In the genomic region with DNA sequence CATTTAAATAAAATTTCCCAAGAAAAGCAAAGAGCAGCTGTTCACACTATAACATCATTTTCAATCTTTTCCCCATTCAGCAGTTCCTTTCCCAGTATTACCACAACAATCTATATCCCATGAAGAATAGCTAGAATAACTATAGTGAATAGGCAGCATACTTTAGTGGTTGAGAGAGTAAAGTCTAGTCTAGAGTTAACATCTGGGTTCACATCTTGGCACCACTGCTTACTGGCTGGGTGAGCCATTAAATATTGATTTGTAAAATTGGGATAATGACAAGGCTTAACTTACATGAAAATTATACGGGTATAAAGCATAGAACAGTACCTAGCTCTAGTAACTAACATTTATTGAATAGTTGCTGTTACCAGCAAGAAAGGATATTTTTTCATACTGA, we compare ENCODE assay signal across 2 cellular contexts.
TF ChIP-seq lines count a peak whose summit lies in the region.

No MANE protein-coding gene starts in this region.

TF ChIP-seq in liver, 16 proteins besides CTCF, POLR2A, EP300 and RAD21:
- no peak for TF ChIP-seq FOXA1 (IDR thresholded peaks at IDR 0.05)
- TF ChIP-seq JUND (IDR thresholded peaks at IDR 0.05): no peak
- peak; percentile 77 to 84 for TF ChIP-seq HNF4A (conservative IDR thresholded peaks at IDR 0.05)
- no peak for TF ChIP-seq NR2F2 (IDR thresholded peaks at IDR 0.05)
- peak; percentile 31 for TF ChIP-seq HNF4G (IDR thresholded peaks at IDR 0.05)
- TF ChIP-seq EGR1 (IDR thresholded peaks at IDR 0.05; ENCODE audit: low read depth in 2 of 2): no peak
- no peak for TF ChIP-seq FOXA2 (IDR thresholded peaks at IDR 0.05)
- TF ChIP-seq TAF1 (conservative IDR thresholded peaks at IDR 0.05): no peak
- TF ChIP-seq, protein P1, sequence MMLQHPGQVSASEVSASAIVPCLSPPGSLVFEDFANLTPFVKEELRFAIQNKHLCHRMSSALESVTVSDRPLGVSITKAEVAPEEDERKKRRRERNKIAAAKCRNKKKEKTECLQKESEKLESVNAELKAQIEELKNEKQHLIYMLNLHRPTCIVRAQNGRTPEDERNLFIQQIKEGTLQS (IDR thresholded peaks at IDR 0.05): no peak
- TF ChIP-seq SP1 (IDR thresholded peaks at IDR 0.05): peak; percentile 14
- peak; percentile 43 to 49 for TF ChIP-seq RXRA (IDR thresholded peaks at IDR 0.05)
- TF ChIP-seq, protein P2, sequence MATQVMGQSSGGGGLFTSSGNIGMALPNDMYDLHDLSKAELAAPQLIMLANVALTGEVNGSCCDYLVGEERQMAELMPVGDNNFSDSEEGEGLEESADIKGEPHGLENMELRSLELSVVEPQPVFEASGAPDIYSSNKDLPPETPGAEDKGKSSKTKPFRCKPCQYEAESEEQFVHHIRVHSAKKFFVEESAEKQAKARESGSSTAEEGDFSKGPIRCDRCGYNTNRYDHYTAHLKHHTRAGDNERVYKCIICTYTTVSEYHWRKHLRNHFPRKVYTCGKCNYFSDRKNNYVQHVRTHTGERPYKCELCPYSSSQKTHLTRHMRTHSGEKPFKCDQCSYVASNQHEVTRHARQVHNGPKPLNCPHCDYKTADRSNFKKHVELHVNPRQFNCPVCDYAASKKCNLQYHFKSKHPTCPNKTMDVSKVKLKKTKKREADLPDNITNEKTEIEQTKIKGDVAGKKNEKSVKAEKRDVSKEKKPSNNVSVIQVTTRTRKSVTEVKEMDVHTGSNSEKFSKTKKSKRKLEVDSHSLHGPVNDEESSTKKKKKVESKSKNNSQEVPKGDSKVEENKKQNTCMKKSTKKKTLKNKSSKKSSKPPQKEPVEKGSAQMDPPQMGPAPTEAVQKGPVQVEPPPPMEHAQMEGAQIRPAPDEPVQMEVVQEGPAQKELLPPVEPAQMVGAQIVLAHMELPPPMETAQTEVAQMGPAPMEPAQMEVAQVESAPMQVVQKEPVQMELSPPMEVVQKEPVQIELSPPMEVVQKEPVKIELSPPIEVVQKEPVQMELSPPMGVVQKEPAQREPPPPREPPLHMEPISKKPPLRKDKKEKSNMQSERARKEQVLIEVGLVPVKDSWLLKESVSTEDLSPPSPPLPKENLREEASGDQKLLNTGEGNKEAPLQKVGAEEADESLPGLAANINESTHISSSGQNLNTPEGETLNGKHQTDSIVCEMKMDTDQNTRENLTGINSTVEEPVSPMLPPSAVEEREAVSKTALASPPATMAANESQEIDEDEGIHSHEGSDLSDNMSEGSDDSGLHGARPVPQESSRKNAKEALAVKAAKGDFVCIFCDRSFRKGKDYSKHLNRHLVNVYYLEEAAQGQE (IDR thresholded peaks at IDR 0.05): no peak
- TF ChIP-seq, protein P3, sequence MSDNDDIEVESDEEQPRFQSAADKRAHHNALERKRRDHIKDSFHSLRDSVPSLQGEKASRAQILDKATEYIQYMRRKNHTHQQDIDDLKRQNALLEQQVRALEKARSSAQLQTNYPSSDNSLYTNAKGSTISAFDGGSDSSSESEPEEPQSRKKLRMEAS (IDR thresholded peaks at IDR 0.05): peak; percentile 15
- TF ChIP-seq, protein P4, sequence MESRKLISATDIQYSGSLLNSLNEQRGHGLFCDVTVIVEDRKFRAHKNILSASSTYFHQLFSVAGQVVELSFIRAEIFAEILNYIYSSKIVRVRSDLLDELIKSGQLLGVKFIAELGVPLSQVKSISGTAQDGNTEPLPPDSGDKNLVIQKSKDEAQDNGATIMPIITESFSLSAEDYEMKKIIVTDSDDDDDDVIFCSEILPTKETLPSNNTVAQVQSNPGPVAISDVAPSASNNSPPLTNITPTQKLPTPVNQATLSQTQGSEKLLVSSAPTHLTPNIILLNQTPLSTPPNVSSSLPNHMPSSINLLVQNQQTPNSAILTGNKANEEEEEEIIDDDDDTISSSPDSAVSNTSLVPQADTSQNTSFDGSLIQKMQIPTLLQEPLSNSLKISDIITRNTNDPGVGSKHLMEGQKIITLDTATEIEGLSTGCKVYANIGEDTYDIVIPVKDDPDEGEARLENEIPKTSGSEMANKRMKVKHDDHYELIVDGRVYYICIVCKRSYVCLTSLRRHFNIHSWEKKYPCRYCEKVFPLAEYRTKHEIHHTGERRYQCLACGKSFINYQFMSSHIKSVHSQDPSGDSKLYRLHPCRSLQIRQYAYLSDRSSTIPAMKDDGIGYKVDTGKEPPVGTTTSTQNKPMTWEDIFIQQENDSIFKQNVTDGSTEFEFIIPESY (IDR thresholded peaks at IDR 0.05): no peak
- no peak for TF ChIP-seq YY1 (IDR thresholded peaks at IDR 0.05)

TF ChIP-seq in HepG2, 621 proteins besides CTCF, POLR2A, EP300 and RAD21:
- TF ChIP-seq CBX1 (IDR thresholded peaks at IDR 0.05; ENCODE audit: low read depth): no peak
- no peak for TF ChIP-seq CENPT (CRISPR knock-in tag; IDR thresholded peaks at IDR 0.05; ENCODE audit: low read depth)
- TF ChIP-seq, protein P5, sequence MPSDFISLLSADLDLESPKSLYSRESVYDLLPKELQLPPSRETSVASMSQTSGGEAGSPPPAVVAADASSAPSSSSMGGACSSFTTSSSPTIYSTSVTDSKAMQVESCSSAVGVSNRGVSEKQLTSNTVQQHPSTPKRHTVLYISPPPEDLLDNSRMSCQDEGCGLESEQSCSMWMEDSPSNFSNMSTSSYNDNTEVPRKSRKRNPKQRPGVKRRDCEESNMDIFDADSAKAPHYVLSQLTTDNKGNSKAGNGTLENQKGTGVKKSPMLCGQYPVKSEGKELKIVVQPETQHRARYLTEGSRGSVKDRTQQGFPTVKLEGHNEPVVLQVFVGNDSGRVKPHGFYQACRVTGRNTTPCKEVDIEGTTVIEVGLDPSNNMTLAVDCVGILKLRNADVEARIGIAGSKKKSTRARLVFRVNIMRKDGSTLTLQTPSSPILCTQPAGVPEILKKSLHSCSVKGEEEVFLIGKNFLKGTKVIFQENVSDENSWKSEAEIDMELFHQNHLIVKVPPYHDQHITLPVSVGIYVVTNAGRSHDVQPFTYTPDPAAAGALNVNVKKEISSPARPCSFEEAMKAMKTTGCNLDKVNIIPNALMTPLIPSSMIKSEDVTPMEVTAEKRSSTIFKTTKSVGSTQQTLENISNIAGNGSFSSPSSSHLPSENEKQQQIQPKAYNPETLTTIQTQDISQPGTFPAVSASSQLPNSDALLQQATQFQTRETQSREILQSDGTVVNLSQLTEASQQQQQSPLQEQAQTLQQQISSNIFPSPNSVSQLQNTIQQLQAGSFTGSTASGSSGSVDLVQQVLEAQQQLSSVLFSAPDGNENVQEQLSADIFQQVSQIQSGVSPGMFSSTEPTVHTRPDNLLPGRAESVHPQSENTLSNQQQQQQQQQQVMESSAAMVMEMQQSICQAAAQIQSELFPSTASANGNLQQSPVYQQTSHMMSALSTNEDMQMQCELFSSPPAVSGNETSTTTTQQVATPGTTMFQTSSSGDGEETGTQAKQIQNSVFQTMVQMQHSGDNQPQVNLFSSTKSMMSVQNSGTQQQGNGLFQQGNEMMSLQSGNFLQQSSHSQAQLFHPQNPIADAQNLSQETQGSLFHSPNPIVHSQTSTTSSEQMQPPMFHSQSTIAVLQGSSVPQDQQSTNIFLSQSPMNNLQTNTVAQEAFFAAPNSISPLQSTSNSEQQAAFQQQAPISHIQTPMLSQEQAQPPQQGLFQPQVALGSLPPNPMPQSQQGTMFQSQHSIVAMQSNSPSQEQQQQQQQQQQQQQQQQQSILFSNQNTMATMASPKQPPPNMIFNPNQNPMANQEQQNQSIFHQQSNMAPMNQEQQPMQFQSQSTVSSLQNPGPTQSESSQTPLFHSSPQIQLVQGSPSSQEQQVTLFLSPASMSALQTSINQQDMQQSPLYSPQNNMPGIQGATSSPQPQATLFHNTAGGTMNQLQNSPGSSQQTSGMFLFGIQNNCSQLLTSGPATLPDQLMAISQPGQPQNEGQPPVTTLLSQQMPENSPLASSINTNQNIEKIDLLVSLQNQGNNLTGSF (CRISPR knock-in tag; IDR thresholded peaks at IDR 0.05): no peak
- no peak for TF ChIP-seq ZNF350 (CRISPR knock-in tag; IDR thresholded peaks at IDR 0.05; ENCODE audit: borderline replicate concordance, low read depth)
- TF ChIP-seq PPARG (CRISPR knock-in tag; conservative IDR thresholded peaks at IDR 0.05): no peak
- TF ChIP-seq SP1 (IDR thresholded peaks at IDR 0.05): no peak
- TF ChIP-seq SP1 (CRISPR knock-in tag; IDR thresholded peaks at IDR 0.05): no peak
- no peak for TF ChIP-seq TEAD2 (CRISPR knock-in tag; IDR thresholded peaks at IDR 0.05)
- TF ChIP-seq, protein P6, sequence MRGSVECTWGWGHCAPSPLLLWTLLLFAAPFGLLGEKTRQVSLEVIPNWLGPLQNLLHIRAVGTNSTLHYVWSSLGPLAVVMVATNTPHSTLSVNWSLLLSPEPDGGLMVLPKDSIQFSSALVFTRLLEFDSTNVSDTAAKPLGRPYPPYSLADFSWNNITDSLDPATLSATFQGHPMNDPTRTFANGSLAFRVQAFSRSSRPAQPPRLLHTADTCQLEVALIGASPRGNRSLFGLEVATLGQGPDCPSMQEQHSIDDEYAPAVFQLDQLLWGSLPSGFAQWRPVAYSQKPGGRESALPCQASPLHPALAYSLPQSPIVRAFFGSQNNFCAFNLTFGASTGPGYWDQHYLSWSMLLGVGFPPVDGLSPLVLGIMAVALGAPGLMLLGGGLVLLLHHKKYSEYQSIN (CRISPR knock-in tag; IDR thresholded peaks at IDR 0.05; ENCODE audit: borderline replicate concordance): no peak
- no peak for TF ChIP-seq HNF4A (CRISPR knock-in tag; IDR thresholded peaks at IDR 0.05)
- no peak for TF ChIP-seq ZNF781 (CRISPR knock-in tag; IDR thresholded peaks at IDR 0.05; ENCODE audit: borderline replicate concordance, not compliant biosample characterization)
- TF ChIP-seq ZNF143 (CRISPR knock-in tag; IDR thresholded peaks at IDR 0.05): no peak
- TF ChIP-seq ZNF703 (CRISPR knock-in tag; IDR thresholded peaks at IDR 0.05; ENCODE audit: borderline replicate concordance): no peak
- no peak for TF ChIP-seq KLF16 (CRISPR knock-in tag; IDR thresholded peaks at IDR 0.05)
- TF ChIP-seq, protein P7, sequence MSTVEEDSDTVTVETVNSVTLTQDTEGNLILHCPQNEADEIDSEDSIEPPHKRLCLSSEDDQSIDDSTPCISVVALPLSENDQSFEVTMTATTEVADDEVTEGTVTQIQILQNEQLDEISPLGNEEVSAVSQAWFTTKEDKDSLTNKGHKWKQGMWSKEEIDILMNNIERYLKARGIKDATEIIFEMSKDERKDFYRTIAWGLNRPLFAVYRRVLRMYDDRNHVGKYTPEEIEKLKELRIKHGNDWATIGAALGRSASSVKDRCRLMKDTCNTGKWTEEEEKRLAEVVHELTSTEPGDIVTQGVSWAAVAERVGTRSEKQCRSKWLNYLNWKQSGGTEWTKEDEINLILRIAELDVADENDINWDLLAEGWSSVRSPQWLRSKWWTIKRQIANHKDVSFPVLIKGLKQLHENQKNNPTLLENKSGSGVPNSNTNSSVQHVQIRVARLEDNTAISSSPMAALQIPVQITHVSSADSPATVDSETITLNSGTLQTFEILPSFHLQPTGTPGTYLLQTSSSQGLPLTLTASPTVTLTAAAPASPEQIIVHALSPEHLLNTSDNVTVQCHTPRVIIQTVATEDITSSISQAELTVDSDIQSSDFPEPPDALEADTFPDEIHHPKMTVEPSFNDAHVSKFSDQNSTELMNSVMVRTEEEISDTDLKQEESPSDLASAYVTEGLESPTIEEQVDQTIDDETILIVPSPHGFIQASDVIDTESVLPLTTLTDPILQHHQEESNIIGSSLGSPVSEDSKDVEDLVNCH (CRISPR knock-in tag; IDR thresholded peaks at IDR 0.05): no peak
- TF ChIP-seq ZNF605 (CRISPR knock-in tag; IDR thresholded peaks at IDR 0.05): no peak
- no peak for TF ChIP-seq ZNF10 (CRISPR knock-in tag; IDR thresholded peaks at IDR 0.05; ENCODE audit: borderline replicate concordance, low read depth)
- TF ChIP-seq FOXA3 (CRISPR knock-in tag; IDR thresholded peaks at IDR 0.05): no peak
- TF ChIP-seq ZNF367 (CRISPR knock-in tag; IDR thresholded peaks at IDR 0.05; ENCODE audit: borderline replicate concordance): no peak
- TF ChIP-seq ZNF615 (CRISPR knock-in tag; IDR thresholded peaks at IDR 0.05; ENCODE audit: borderline replicate concordance): no peak
- TF ChIP-seq SIN3B (IDR thresholded peaks at IDR 0.05; ENCODE audit: low read length): no peak
